ENCODE assay signal across 8 cellular contexts in the genomic region with DNA sequence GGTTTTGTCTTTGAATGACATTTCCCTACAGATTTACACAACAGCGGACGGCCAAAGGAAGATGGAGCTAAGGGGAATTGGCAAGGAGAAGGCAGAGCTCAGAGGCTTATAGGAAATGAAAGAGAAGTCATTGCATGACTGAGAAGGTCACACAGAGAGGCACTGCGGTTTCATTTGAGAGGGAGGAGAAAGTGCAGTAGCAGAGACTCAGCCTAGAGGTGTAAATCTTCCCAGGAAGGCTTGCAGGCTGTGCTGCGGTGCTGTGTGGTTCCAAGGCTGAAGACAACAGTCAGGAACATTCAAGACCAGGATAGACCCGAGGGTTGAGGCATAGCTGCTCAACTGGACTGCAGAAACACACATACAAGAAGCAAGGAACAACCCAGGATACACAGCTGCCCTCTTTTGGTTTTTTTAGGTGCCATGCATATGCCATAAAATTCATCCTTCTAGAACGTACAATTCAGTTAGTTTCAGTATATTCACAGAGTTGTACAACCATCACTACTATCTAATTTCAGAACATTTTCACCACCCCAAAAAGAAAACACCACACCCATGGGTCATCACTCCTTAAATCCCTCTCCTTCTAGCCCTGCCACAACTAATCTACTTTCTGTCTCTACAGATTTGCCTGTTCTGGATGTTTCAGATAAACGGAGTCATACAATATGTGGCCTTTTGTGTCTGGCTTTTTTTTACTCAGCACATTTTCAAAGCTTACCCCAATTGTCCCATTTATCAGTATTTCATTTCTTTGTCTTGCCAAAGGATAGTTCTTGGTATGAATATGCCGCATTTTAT.
DNase-seq lines count a peak whose midpoint lies in the region; ATAC-seq, FAIRE-seq and TF ChIP-seq lines count a peak whose summit lies in the region.
"Not testable (repeated sequence)": the region's sequence is repeated elsewhere in the genome, so short reads cannot be mapped to it uniquely, and the experiment has no call there.

No MANE protein-coding gene starts in this region.

- not testable (repeated sequence) for H3K4me3 ChIP-seq in astrocyte (ENCODE audit: insufficient read depth, low read depth, low read length); kidney (ENCODE audit: low read length in 2 of 2)

- peak overlapping the region; percentile 22 for H3K27ac ChIP-seq in KOPT-K1 (ENCODE audit: low read depth, low read length, poor library complexity, severe bottlenecking)
- not testable (repeated sequence) for H3K27ac ChIP-seq in astrocyte (ENCODE audit: low read depth, low read length); kidney (ENCODE audit: low read depth in 2 of 2, low read length in 2 of 2)

- not testable (repeated sequence) for H3K36me3 Mint-ChIP-seq in astrocyte (ENCODE audit: low read depth, unreplicated experiment)

- not testable (repeated sequence) for H3K27ac Mint-ChIP-seq in astrocyte (ENCODE audit: unreplicated experiment)

- H3K9ac ChIP-seq in astrocyte (ENCODE audit: low read length); kidney (ENCODE audit: low read length in 2 of 2): not testable (repeated sequence)

- H3K9me3 Mint-ChIP-seq in astrocyte (ENCODE audit: unreplicated experiment): not testable (repeated sequence)

- ATAC-seq in GM21381 (IDR thresholded peaks at IDR 0.05; ENCODE audit: unreplicated experiment) (peak; percentile 89), HG02938 (IDR thresholded peaks at IDR 0.05; ENCODE audit: unreplicated experiment) (peak; percentile 71)
- ATAC-seq in activated CD4-positive, CD25-positive, alpha-beta regulatory T cell treated with anti-CD3 and anti-CD28 coated beads, Interleukin-2, amount 50 U/mL, for 24 hours: peak; percentile 97 to 98
- peak; percentile 97 for ATAC-seq in stimulated activated naive CD8-positive, alpha-beta T cell treated with anti-CD3 and anti-CD28 coated beads, Interleukin-15, Interleukin-2, amounts not matched to agents 100 U/mL and 50 U/mL, for 24 hours

- not testable (repeated sequence) for TF ChIP-seq CTCF in astrocyte (IDR thresholded peaks at IDR 0.05; ENCODE audit: insufficient read depth, low read depth, low read length); kidney (IDR thresholded peaks at IDR 0.05; ENCODE audit: borderline replicate concordance, extremely low read depth, insufficient read depth)

- not testable (repeated sequence) for H3K9me3 ChIP-seq in KOPT-K1 (ENCODE audit: insufficient read depth, low read length, poor library complexity, severe bottlenecking); astrocyte (ENCODE audit: insufficient read depth, low read depth, low read length); kidney (ENCODE audit: control insufficient read depth in 1 of 2, low read length in 2 of 2)

- H3K27me3 Mint-ChIP-seq in astrocyte (ENCODE audit: low read depth, unreplicated experiment): not testable (repeated sequence)

- H3K36me3 ChIP-seq in KOPT-K1 (ENCODE audit: insufficient read depth, low read length); astrocyte (ENCODE audit: insufficient read depth, low read length); kidney (ENCODE audit: control insufficient read depth in 1 of 2, insufficient read depth in 2 of 2, low read length in 2 of 2): not testable (repeated sequence)

- H3K4me1 Mint-ChIP-seq in astrocyte (ENCODE audit: low read depth, unreplicated experiment): not testable (repeated sequence)

- H3K4me3 Mint-ChIP-seq in astrocyte (ENCODE audit: unreplicated experiment): not testable (repeated sequence)

- peak; percentile 0 for DNase-seq in GM04504 (ENCODE audit: low read depth)
- peak; percentile 2 for DNase-seq in astrocyte (ENCODE audit: low read depth)
- peak; percentile 46 for DNase-seq in kidney
- DNase-seq in stimulated activated naive CD8-positive, alpha-beta T cell treated with anti-CD3 and anti-CD28 coated beads, Interleukin-15, Interleukin-2, amounts not matched to agents 100 U/mL and 50 U/mL, for 24 hours: peak; percentile 20

- intact Hi-C loops in kidney (cut with DNase I): not testable (repeated sequence)

- not testable (repeated sequence) for FAIRE-seq in astrocyte (lab: Jason Lieb, UNC); kidney (lab: Jason Lieb, UNC)

- H3K79me2 ChIP-seq in astrocyte (ENCODE audit: insufficient read depth, low read length): not testable (repeated sequence)

- H3K27me3 ChIP-seq in astrocyte (ENCODE audit: insufficient read depth, low read length): not testable (repeated sequence)

- not testable (repeated sequence) for H3K4me2 ChIP-seq in astrocyte (ENCODE audit: low read length)

- not testable (repeated sequence) for H4K20me1 ChIP-seq in astrocyte (ENCODE audit: insufficient read depth, low read length)

- not testable (repeated sequence) for H3K4me1 ChIP-seq in astrocyte (ENCODE audit: insufficient read depth, low read length); kidney (ENCODE audit: control insufficient read depth in 1 of 2, insufficient read depth in 1 of 2, low read depth in 1 of 2, low read length in 2 of 2)

- not testable (repeated sequence) for H2AFZ ChIP-seq in astrocyte (ENCODE audit: low read depth, low read length)
